Comparison of ENCODE assay signal across 15 cellular contexts in the genomic region with DNA sequence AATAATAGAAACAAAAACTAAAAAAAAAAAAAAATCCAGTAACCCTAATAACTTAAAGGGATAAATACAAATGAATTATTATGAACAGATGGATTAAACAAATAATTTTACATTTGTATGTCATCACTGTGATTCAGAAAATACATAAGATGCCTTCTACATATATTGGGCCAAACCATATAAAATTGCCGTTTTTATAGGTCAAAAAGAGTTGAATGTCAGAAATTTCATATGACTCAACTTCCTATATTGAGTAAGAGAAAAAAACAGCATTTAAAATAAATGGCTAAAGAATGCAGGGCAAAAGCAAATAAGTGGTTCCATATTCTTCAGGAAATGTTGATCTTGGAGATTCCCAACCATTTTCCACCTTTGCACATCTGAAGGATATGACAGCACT.
"Had no signal": no experiment of that assay in that cellular context is flagged by ENCODE, and none has a peak within 500 bp of the region (broad histone marks: within the 10 kb centered on the region; RNA-seq: fewer than 3 reads in every experiment).

No MANE protein-coding gene starts in this region.

- H3K27ac ChIP-seq: cardiac muscle cell, colonic mucosa, ovary, skin epidermis, thyroid gland had no signal

- H3K9me3 ChIP-seq: colonic mucosa, ovary, thyroid gland had no signal

- DNase-seq: activated CD4-positive, alpha-beta T cell treated with anti-CD3 and anti-CD28 coated beads, Interleukin-2, amount 50 U/mL, for 48 hours; activated CD4-positive, CD25-positive, alpha-beta regulatory T cell treated with anti-CD3 and anti-CD28 coated beads, Interleukin-2, amount 50 U/mL, for 72 hours; activated gamma-delta T cell treated with Interleukin-2 at 50 U/mL for 16 hours; activated naive CD8-positive, alpha-beta T cell treated with anti-CD3 and anti-CD28 coated beads for 36 hours; activated T-cell treated with anti-CD3 and anti-CD28 coated beads, Interleukin-2, amount 50 U/mL, for 72 hours; aorta; colonic mucosa; effector CD4-positive, alpha-beta T cell; hypothalamus; ovary; T-helper 9 cell; thyroid gland had no signal

- H3K27me3 ChIP-seq: cardiac muscle cell, colonic mucosa, ovary, thyroid gland had no signal

- H3K36me3 ChIP-seq: colonic mucosa, ovary, thyroid gland had no signal

- H3K4me3 ChIP-seq: cardiac muscle cell, colonic mucosa, ovary, skin epidermis, thyroid gland had no signal

- FAIRE-seq: urothelium cell line had no signal

- H3K4me1 ChIP-seq: colonic mucosa, thyroid gland had no signal
